In the genomic region with DNA sequence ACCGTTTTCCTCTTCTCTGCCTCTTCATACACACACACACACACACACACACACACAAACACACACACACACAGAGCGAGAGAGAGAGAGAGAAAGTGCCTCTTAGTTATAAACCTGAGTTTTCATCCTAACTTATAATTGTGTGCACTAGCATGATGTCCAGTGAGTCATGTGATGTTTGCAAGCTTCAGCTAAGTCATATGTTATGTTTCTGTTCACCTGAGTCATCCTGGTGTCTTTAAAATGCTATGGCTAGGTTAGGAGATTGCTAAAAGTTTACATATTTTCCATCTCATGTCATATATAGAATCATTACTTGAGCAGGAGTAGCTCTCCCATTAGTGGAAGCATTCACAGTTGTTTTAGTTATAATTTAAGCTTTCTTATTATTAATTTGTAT, we compare ENCODE assay signal across 17 cellular contexts.
"Had no signal": no experiment of that assay in that cellular context is flagged by ENCODE, and none has a peak within 500 bp of the region (broad histone marks: within the 10 kb centered on the region; RNA-seq: fewer than 3 reads in every experiment).

No MANE protein-coding gene starts in this region.

- H3K9me3 ChIP-seq: left lung, tibial artery had no signal

- DNase-seq: activated CD4-positive, alpha-beta T cell treated with anti-CD3 and anti-CD28 coated beads for 4 hours; activated CD8-positive, alpha-beta memory T cell treated with anti-CD3 and anti-CD28 coated beads, Interleukin-2, amount 50 U/mL, for 4 hours; activated CD8-positive, alpha-beta T cell treated with anti-CD3 and anti-CD28 coated beads for 36 hours; activated gamma-delta T cell treated with Interleukin-2 at 50 U/mL for 16 hours; activated naive CD8-positive, alpha-beta T cell treated with anti-CD3 and anti-CD28 coated beads for 36 hours; activated T-cell treated with anti-CD3 and anti-CD28 coated beads, Interleukin-2, amount 50 U/mL, for 72 hours; anterior cingulate cortex; dorsolateral prefrontal cortex; hypothalamus; left lung; tibial artery had no signal

- H3K9me3 Mint-ChIP-seq: activated CD8-positive, alpha-beta T cell treated with anti-CD3 and anti-CD28 coated beads for 36 hours; activated naive CD8-positive, alpha-beta T cell treated with anti-CD3 and anti-CD28 coated beads for 36 hours; neural crest cell; T-helper 1 cell treated with Interleukin-12 subunit alpha and Interleukin-12 subunit beta and Interleukin-4 antibody, amounts not matched to agents 30 μg/mL and 1 μg/mL, for 36 hours had no signal

- H2AFZ ChIP-seq: parathyroid adenoma had no signal

- H3K27me3 Mint-ChIP-seq: activated CD8-positive, alpha-beta T cell treated with anti-CD3 and anti-CD28 coated beads for 36 hours; activated naive CD8-positive, alpha-beta T cell treated with anti-CD3 and anti-CD28 coated beads for 36 hours; memory B cell; stimulated activated memory B cell treated with anti-CD40 and anti-IgM and Interleukin-4, amounts not matched to agents 10 μg/mL and 1 μg/mL and 100 μg/mL, for 72 hours had no signal

- H3K27me3 ChIP-seq: dorsolateral prefrontal cortex, left lung, tibial artery had no signal

- H3K4me3 ChIP-seq: dorsolateral prefrontal cortex, left lung, skin epidermis, tibial artery had no signal

- H3K36me3 Mint-ChIP-seq: activated naive CD8-positive, alpha-beta T cell treated with anti-CD3 and anti-CD28 coated beads for 36 hours; memory B cell; stimulated activated memory B cell treated with anti-CD40 and anti-IgM and Interleukin-4, amounts not matched to agents 10 μg/mL and 1 μg/mL and 100 μg/mL, for 72 hours had no signal

- H3K4me1 Mint-ChIP-seq: activated naive CD8-positive, alpha-beta T cell treated with anti-CD3 and anti-CD28 coated beads for 36 hours; memory B cell; neural crest cell; stimulated activated memory B cell treated with anti-CD40 and anti-IgM and Interleukin-4, amounts not matched to agents 10 μg/mL and 1 μg/mL and 100 μg/mL, for 72 hours had no signal

- H3K79me2 ChIP-seq: parathyroid adenoma had no signal

- H3K9ac ChIP-seq: parathyroid adenoma had no signal

- H3K4me1 ChIP-seq: left lung, parathyroid adenoma, tibial artery had no signal

- ATAC-seq: activated CD8-positive, alpha-beta T cell treated with anti-CD3 and anti-CD28 coated beads for 36 hours; activated T-cell treated with anti-CD3 and anti-CD28 coated beads, Interleukin-2, amount 50 U/mL, for 72 hours; left lung; stimulated activated memory B cell treated with anti-CD40 and anti-IgM and Interleukin-4, amounts not matched to agents 10 μg/mL and 1 μg/mL and 100 μg/mL, for 72 hours had no signal

- H3K27ac ChIP-seq: dorsolateral prefrontal cortex, left lung, parathyroid adenoma, skin epidermis, tibial artery had no signal

- H3K36me3 ChIP-seq: left lung, tibial artery had no signal

- H3K27ac Mint-ChIP-seq: activated CD8-positive, alpha-beta T cell treated with anti-CD3 and anti-CD28 coated beads for 36 hours; activated naive CD8-positive, alpha-beta T cell treated with anti-CD3 and anti-CD28 coated beads for 36 hours; activated T-cell treated with anti-CD3 and anti-CD28 coated beads, Interleukin-2, amount 50 U/mL, for 72 hours; memory B cell; stimulated activated memory B cell treated with anti-CD40 and anti-IgM and Interleukin-4, amounts not matched to agents 10 μg/mL and 1 μg/mL and 100 μg/mL, for 72 hours; T-helper 1 cell treated with Interleukin-12 subunit alpha and Interleukin-12 subunit beta and Interleukin-4 antibody, amounts not matched to agents 30 μg/mL and 1 μg/mL, for 36 hours had no signal

- H3K4me3 Mint-ChIP-seq: activated CD8-positive, alpha-beta T cell treated with anti-CD3 and anti-CD28 coated beads for 36 hours; activated naive CD8-positive, alpha-beta T cell treated with anti-CD3 and anti-CD28 coated beads for 36 hours; activated T-cell treated with anti-CD3 and anti-CD28 coated beads, Interleukin-2, amount 50 U/mL, for 72 hours; memory B cell; neural crest cell; stimulated activated memory B cell treated with anti-CD40 and anti-IgM and Interleukin-4, amounts not matched to agents 10 μg/mL and 1 μg/mL and 100 μg/mL, for 72 hours; T-helper 1 cell treated with Interleukin-12 subunit alpha and Interleukin-12 subunit beta and Interleukin-4 antibody, amounts not matched to agents 30 μg/mL and 1 μg/mL, for 36 hours had no signal
